8 cellular contexts compared by ENCODE assay signal in genomic region chr1:117059678-117060440, GRCh38. TPM values are rescaled to one million over a fixed set of nuclear protein-coding genes. Genes with fewer than 3 reads are reported as not detected.
A peak's percentile ranks its signal among the peaks of the same experiment; 100 is the strongest.
DNase-seq lines count a peak whose midpoint lies in the region; TF ChIP-seq lines count a peak whose summit lies in the region.

Gene TTF2 (plus strand): TSS chr1:117060326. CDS start chr1:117060347, 21 bp downstream.

- peaks cover 22% of the 10 kb centered on the region for H3K4me1 ChIP-seq in SJSA1 (replicated peaks)

- DNase-seq in GM04503 (ENCODE audit: low read depth) (peak; percentile 90), HFF-Myc (ENCODE audit: extremely low read depth, low read depth) (peak; percentile 98), MV-4-11 (lab: John Stamatoyannopoulos, UW) (peak; percentile 99), SJSA1 (ENCODE audit: low read depth in 1 of 2, low spot score in 2 of 2) (peak; percentile 96 to 97), germinal center (ENCODE audit: low spot score) (peak; percentile 99), non-pigmented ciliary epithelial cell (ENCODE audit: low read depth) (peak; percentile 96), superior temporal gyrus (ENCODE audit: extremely low spot score) (peak; percentile 98)
- peak; percentile 72 to 90 (median 86) for DNase-seq in activated naive CD4-positive, alpha-beta T cell (lab: John Stamatoyannopoulos, UW)

- peak; percentile 31 for TF ChIP-seq CTCF in HFF-Myc (IDR thresholded peaks at IDR 0.05; ENCODE audit: low read depth, low read length, missing control alignments)

- peak within 1 kb of the TSS; percentile 89 for H3K4me3 ChIP-seq in HFF-Myc (replicated peaks; ENCODE audit: low read depth, low read length)
- peak within 1 kb of the TSS; percentile 59 for H3K4me3 ChIP-seq in SJSA1

- no peaks in the 10 kb centered on the region for H3K9me3 ChIP-seq in SJSA1 (replicated peaks)

- no peaks in the 10 kb centered on the region for H3K27me3 ChIP-seq in SJSA1 (replicated peaks)

- peaks cover 19% of the 10 kb centered on the region for H3K36me3 ChIP-seq in SJSA1

- H3K27ac ChIP-seq in SJSA1 = peak within 1 kb of the TSS; percentile 58

RNA-seq across cellular contexts. Expression of gene TTF2, which starts in this region (rescaled TPM):
- 25.0 and 29.6 TPM in 2 replicates for total RNA-seq in SJSA1 (2014; rRNA removed; shearing (Covaris generic))

Comparison
In these comparisons a context has a peak if more than half of its experiments do, and no peak if none do; other contexts are left out.
1. Peak in every context shown above with its lines: DNase-seq, H3K4me3 ChIP-seq and H3K27ac ChIP-seq.